31 cellular contexts compared by ENCODE assay signal in genomic region chr1:13869172-13869797, GRCh38.
"Had no signal": no experiment of that assay in that cellular context is flagged by ENCODE, and none has a peak within 500 bp of the region (broad histone marks: within the 10 kb centered on the region; RNA-seq: fewer than 3 reads in every experiment).

No MANE protein-coding gene starts in this region.

- H3K36me3 Mint-ChIP-seq: activated CD4-positive, alpha-beta memory T cell treated with anti-CD3 and anti-CD28 coated beads for 36 hours; activated naive CD4-positive, alpha-beta T cell treated with anti-CD3 and anti-CD28 coated beads, Interleukin-2, amount 10 ng/mL, durations not matched to agents 7 days and 5 days; brain had no signal

- H3K27me3 Mint-ChIP-seq: activated CD4-positive, alpha-beta T cell treated with anti-CD3 and anti-CD28 coated beads, Interleukin-2, amount 10 ng/mL, durations not matched to agents 24 days and 14 days; activated naive CD4-positive, alpha-beta T cell treated with anti-CD3 and anti-CD28 coated beads, Interleukin-2, amount 10 ng/mL, durations not matched to agents 7 days and 5 days; activated naive CD8-positive, alpha-beta T cell had no signal

- H2AFZ ChIP-seq: PC-9 had no signal

- H3K4me1 Mint-ChIP-seq: activated CD4-positive, alpha-beta T cell treated with anti-CD3 and anti-CD28 coated beads, Interleukin-2, amount 10 ng/mL, durations not matched to agents 24 days and 14 days; activated naive CD4-positive, alpha-beta T cell treated with anti-CD3 and anti-CD28 coated beads, Interleukin-2, amount 10 ng/mL, durations not matched to agents 7 days and 5 days; activated naive CD8-positive, alpha-beta T cell treated with anti-CD3 and anti-CD28 coated beads, Interleukin-2, amount 50 U/mL, for 24 hours had no signal

- H3K4me3 ChIP-seq: PC-9 had no signal

- H3K9me3 Mint-ChIP-seq: activated CD4-positive, alpha-beta memory T cell treated with anti-CD3 and anti-CD28 coated beads for 36 hours; activated CD4-positive, alpha-beta T cell treated with anti-CD3 and anti-CD28 coated beads, Interleukin-2, amount 10 ng/mL, durations not matched to agents 24 days and 14 days had no signal

- DNase-seq: activated CD4-positive, alpha-beta memory T cell treated with anti-CD3 and anti-CD28 coated beads for 36 hours; activated CD4-positive, alpha-beta T cell treated with anti-CD3 and anti-CD28 coated beads, Interleukin-2, amount 10 ng/mL, durations not matched to agents 24 days and 14 days; activated CD8-positive, alpha-beta memory T cell treated with anti-CD3 and anti-CD28 coated beads, Interleukin-2, amount 50 U/mL, for 48 hours; activated effector memory CD4-positive, alpha-beta T cell treated with Interleukin-2 at 50 U/mL for 16 hours; activated naive CD4-positive, alpha-beta T cell treated with anti-CD3 and anti-CD28 coated beads, Interleukin-2, amount 10 ng/mL, durations not matched to agents 7 days and 5 days; activated naive CD8-positive, alpha-beta T cell treated with anti-CD3 and anti-CD28 coated beads, Interleukin-2, amount 50 U/mL, for 24 hours; activated T-cell treated with anti-CD3 and anti-CD28 coated beads, Interleukin-2, amount 50 U/mL, for 48 hours; anterior cingulate cortex; caudate nucleus; cerebellar nuclear complex; NCI-H1092 treated with DMSO at 0.1 percent for 48 hours; NCI-H1417; NCI-H187 treated with DMSO at 0.1 percent for 48 hours; NCI-H2081; NCI-H2171 treated with DMSO at 0.1 percent for 48 hours; NCI-H2227 treated with DMSO at 0.1 percent for 48 hours; NCI-H446; NCI-H510A treated with DMSO at 0.1 percent for 48 hours; NCI-H526 treated with DMSO at 0.1 percent for 48 hours; NCI-H774; PC-9; SIG-M5; T1000 had no signal

- ATAC-seq: activated naive CD8-positive, alpha-beta T cell treated with anti-CD3 and anti-CD28 coated beads, Interleukin-2, amount 50 U/mL, for 24 hours; Right ventricle myocardium inferior had no signal

- FAIRE-seq: bronchial epithelial cell, colon, RCC 7860, TTC549 had no signal

- H3K4me2 ChIP-seq: PC-9 had no signal

- H3K27ac ChIP-seq: PC-9, RWPE1 had no signal

- H3K27ac Mint-ChIP-seq: activated CD4-positive, alpha-beta memory T cell treated with anti-CD3 and anti-CD28 coated beads for 36 hours; activated CD4-positive, alpha-beta T cell treated with anti-CD3 and anti-CD28 coated beads, Interleukin-2, amount 10 ng/mL, durations not matched to agents 24 days and 14 days; activated naive CD4-positive, alpha-beta T cell treated with anti-CD3 and anti-CD28 coated beads, Interleukin-2, amount 10 ng/mL, durations not matched to agents 7 days and 5 days; activated naive CD8-positive, alpha-beta T cell; activated naive CD8-positive, alpha-beta T cell treated with anti-CD3 and anti-CD28 coated beads, Interleukin-2, amount 50 U/mL, for 24 hours; brain had no signal

- H3K4me3 Mint-ChIP-seq: activated CD4-positive, alpha-beta memory T cell treated with anti-CD3 and anti-CD28 coated beads for 36 hours; activated CD4-positive, alpha-beta T cell treated with anti-CD3 and anti-CD28 coated beads, Interleukin-2, amount 10 ng/mL, durations not matched to agents 24 days and 14 days; activated naive CD4-positive, alpha-beta T cell treated with anti-CD3 and anti-CD28 coated beads, Interleukin-2, amount 10 ng/mL, durations not matched to agents 7 days and 5 days; activated naive CD8-positive, alpha-beta T cell; activated naive CD8-positive, alpha-beta T cell treated with anti-CD3 and anti-CD28 coated beads, Interleukin-2, amount 50 U/mL, for 24 hours; brain had no signal
